In the genomic region with DNA sequence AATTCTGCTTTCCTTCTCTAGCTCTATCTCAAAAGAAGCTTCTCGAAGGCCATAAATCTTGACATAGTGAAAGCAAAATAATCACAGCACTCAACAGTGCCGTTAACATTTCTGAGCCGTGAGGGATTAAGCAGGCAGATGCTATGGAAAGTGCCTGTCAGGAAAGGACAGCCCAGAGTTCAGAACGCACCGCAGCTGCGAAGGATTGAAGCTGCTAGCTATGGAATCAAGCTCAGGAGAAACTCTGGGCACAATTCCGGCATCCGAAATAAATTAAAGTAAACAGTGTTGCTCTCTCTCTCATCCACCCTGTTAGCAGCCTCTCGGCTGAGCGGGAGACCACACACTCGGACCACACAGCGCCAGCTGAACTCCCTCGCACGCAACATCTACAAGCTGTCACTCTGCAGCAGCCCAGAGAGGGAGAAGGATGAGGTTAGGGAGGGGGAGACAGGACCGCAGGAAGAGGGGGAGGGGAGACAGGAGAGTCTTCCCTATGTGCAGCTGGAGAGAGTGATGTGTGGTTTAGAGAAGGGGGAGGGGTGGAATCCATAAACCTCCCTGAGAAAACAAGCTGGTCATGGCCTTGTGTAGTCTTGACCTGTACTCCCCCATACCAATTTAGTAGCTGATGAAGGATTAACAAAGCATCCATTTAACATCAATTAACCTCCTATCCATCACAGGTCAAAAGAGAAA, we compare ENCODE assay signal across 9 cellular contexts. TPM values are rescaled to one million over a fixed set of nuclear protein-coding genes. Genes with fewer than 3 reads are reported as not detected.
A peak's percentile ranks its signal among the peaks of the same experiment; 100 is the strongest.
DNase-seq lines count a peak whose midpoint lies in the region; ATAC-seq and TF ChIP-seq lines count a peak whose summit lies in the region.
"Had no signal": no experiment of that assay in that cellular context is flagged by ENCODE, and none has a peak within 500 bp of the region (broad histone marks: within the 10 kb centered on the region; RNA-seq: fewer than 3 reads in every experiment).

No MANE protein-coding gene starts in this region.

- BruUV-seq in IMR-90 (replicated peaks; lab: Mats Ljungman, UMichigan), result no TSS peak

- H4K5ac ChIP-seq in IMR-90 (ENCODE audit: low read depth, low read length), result no peak overlapping the region

- 0% methylated on average over 2 of the region's 15 CpGs; no CpG with 5 or more reads in 1 of the 2 experiments for WGBS in IMR-90 (ENCODE audit: extremely low coverage in 2 of 2, insufficient read length in 1 of 2), 2 experiments
- WGBS in stomach, 5 donors, result 52 to 69% (median 59%) methylated on average over 15 of the region's 15 CpGs

- H3K56ac ChIP-seq in IMR-90 (ENCODE audit: extremely low read depth, insufficient read depth, low read length), result peak overlapping the region; percentile 2; the same call in 1 of the 2 replicates

- H3K9me3 ChIP-seq in IMR-90 (ENCODE audit: control insufficient read depth, insufficient read depth, low read length) (no peaks in the 10 kb centered on the region), stomach (no peaks in the 10 kb centered on the region)
- H3K9me3 ChIP-seq: neutrophil had no signal

- CTCF ChIA-PET in IMR-90 (lab: Yijun Ruan, JAX), result interaction anchor here (0.6 to 1.6 kb wide), 5 partner anchors 20 to 286 kb away, joined by 3 to 6 read pairs (median 4); no protein-coding TSS in a partner anchor
- CTCF ChIA-PET in activated CD8-positive, alpha-beta T cell treated with anti-CD3 and anti-CD28 coated beads for 36 hours (lab: Charles Lee), result interaction anchor here (0.7 to 2.7 kb wide), 8 partner anchors 9 to 697 kb away, joined by 3 to 11 read pairs (median 4); partner anchors contain the start of gene EXOC2
- CTCF ChIA-PET in T-cell (lab: Charles Lee), result interaction anchor here (0.9 to 1.0 kb wide), 3 partner anchors 8 to 16 kb away, joined by 3 read pairs; no protein-coding TSS in a partner anchor

- peaks cover 41 to 71% of the 10 kb centered on the region in 2 experiments for H3K79me1 ChIP-seq in IMR-90 (ENCODE audit: low read depth in 1 of 2, low read length in 2 of 2)

- H3K27me3 Mint-ChIP-seq in activated CD8-positive, alpha-beta T cell treated with anti-CD3 and anti-CD28 coated beads for 36 hours, result no peaks in the 10 kb centered on the region
- H3K27me3 Mint-ChIP-seq in T-cell, result no peaks in the 10 kb centered on the region

- H3K27me3 ChIP-seq in IMR-90 (ENCODE audit: control insufficient read depth, insufficient read depth, low read length) (no peaks in the 10 kb centered on the region), stomach (no peaks in the 10 kb centered on the region)
- H3K27me3 ChIP-seq: neutrophil had no signal

- TF ChIP-seq POLR2A in IMR-90 (IDR thresholded peaks at IDR 0.05; ENCODE audit: low read depth, low read length) (no peak; the same call in 1 of the 2 replicates), stomach (IDR thresholded peaks at IDR 0.05) (no peak)

- intact Hi-C loops in IMR-90 (cut with micrococcal nuclease), result loop anchor here (5.0 kb wide), 1 partner anchor 57 kb away; no protein-coding TSS in a partner anchor
- intact Hi-C loops in activated CD8-positive, alpha-beta T cell treated with anti-CD3 and anti-CD28 coated beads for 36 hours (cut with micrococcal nuclease), result no loop called here
- intact Hi-C loops in stomach (cut with DNase I; ENCODE audit: low total_unique reads), result no loop called here

- in situ Hi-C loops in IMR-90 (cut with MboI; ENCODE audit: low sequenced_read_pairs), result no loop called here

- no peak overlapping the region for H2AK5ac ChIP-seq in IMR-90 (ENCODE audit: low read depth, low read length)

- H3K36me3 ChIP-seq in IMR-90 (ENCODE audit: control insufficient read depth, insufficient read depth, low read length) (no peaks in the 10 kb centered on the region), stomach (peaks cover 0 to 10% (median 4%) of the 10 kb centered on the region in 4 donors)

- peaks cover 9% of the 10 kb centered on the region for H3K36me3 Mint-ChIP-seq in activated CD8-positive, alpha-beta T cell treated with anti-CD3 and anti-CD28 coated beads for 36 hours (ENCODE audit: low read depth)
- H3K36me3 Mint-ChIP-seq in T-cell, result peaks cover 10% of the 10 kb centered on the region

- no peaks in the 10 kb centered on the region for H3K9me3 Mint-ChIP-seq in activated CD8-positive, alpha-beta T cell treated with anti-CD3 and anti-CD28 coated beads for 36 hours
- no peaks in the 10 kb centered on the region for H3K9me3 Mint-ChIP-seq in T-cell

- peaks cover 15% of the 10 kb centered on the region; the same call in 1 of the 2 replicates for H4K20me1 ChIP-seq in IMR-90 (ENCODE audit: insufficient read depth, low read length)

- H2BK5ac ChIP-seq in IMR-90 (ENCODE audit: low read depth, low read length, poor library complexity, severe bottlenecking), result peak overlapping the region; percentile 30

- dilution Hi-C loops in IMR-90 (cut with HindIII; ENCODE audit: low sequenced_read_pairs, unreplicated experiment), result no loop called here

- H3K14ac ChIP-seq in IMR-90 (replicated peaks; ENCODE audit: low read depth, low read length), result no peak overlapping the region

- TF ChIP-seq RAD21 in IMR-90 (IDR thresholded peaks at IDR 0.05; ENCODE audit: low read length), result no peak

- peak overlapping the region; percentile 2; the same call in 1 of the 2 replicates for H3K23ac ChIP-seq in IMR-90 (ENCODE audit: low read depth, low read length)

- H3K4me3 Mint-ChIP-seq in activated CD8-positive, alpha-beta T cell treated with anti-CD3 and anti-CD28 coated beads for 36 hours, result peak overlapping the region; percentile 36
- H3K4me3 Mint-ChIP-seq in T-cell, result peak overlapping the region in 1 of 3 donors; percentile 55

- peaks cover 51% of the 10 kb centered on the region for H3K4me1 Mint-ChIP-seq in activated CD8-positive, alpha-beta T cell treated with anti-CD3 and anti-CD28 coated beads for 36 hours (ENCODE audit: low read depth)
- peaks cover 33 to 58% (median 54%) of the 10 kb centered on the region in 3 donors for H3K4me1 Mint-ChIP-seq in T-cell

- ATAC-seq in IMR-90 (ENCODE audit: low read depth) (peak; percentile 73), T-cell (replicated peaks in 1 of 4) (no peak)
- ATAC-seq in activated CD8-positive, alpha-beta T cell treated with anti-CD3 and anti-CD28 coated beads for 36 hours, result peak; percentile 37

- H3K27ac Mint-ChIP-seq in activated CD8-positive, alpha-beta T cell treated with anti-CD3 and anti-CD28 coated beads for 36 hours, result peak overlapping the region; percentile 36
- peak overlapping the region in 1 of 2 donors; percentile 9 for H3K27ac Mint-ChIP-seq in T-cell

- no peak overlapping the region for H3K18ac ChIP-seq in IMR-90 (ENCODE audit: low read depth, low read length)

- H2AK9ac ChIP-seq in IMR-90 (replicated peaks; ENCODE audit: low read depth, low read length, poor library complexity), result peak overlapping the region; percentile 29

- peak overlapping the region; percentile 32; the same call in 1 of the 2 replicates for H2BK20ac ChIP-seq in IMR-90 (ENCODE audit: low read depth, low read length)

- peak overlapping the region; percentile 5; the same call in 1 of the 2 replicates for H4K91ac ChIP-seq in IMR-90 (ENCODE audit: insufficient read depth, low read depth, low read length)

- DNase-seq in DMS 273 treated with DMSO at 0.1 percent for 48 hours (lab: John Stamatoyannopoulos, UW), result peak; percentile 69
- DNase-seq in IMR-90, result peak; percentile 88
- DNase-seq in activated CD8-positive, alpha-beta T cell treated with anti-CD3 and anti-CD28 coated beads for 36 hours, result peak; percentile 55
- DNase-seq in iPS DF 19.7 (ENCODE audit: low read depth, low spot score), result peak; percentile 94
- DNase-seq in stomach, result no peak
- no peak for DNase-seq in NCI-H446 (lab: John Stamatoyannopoulos, UW)
- no peak for DNase-seq in T-cell
- no peak for DNase-seq in HK-2 (ENCODE audit: unreplicated experiment)

- peak overlapping the region; percentile 51 for H3K4me2 ChIP-seq in IMR-90 (ENCODE audit: low read depth, low read length)

- H2BK120ac ChIP-seq in IMR-90 (ENCODE audit: low read depth, low read length), result peak overlapping the region; percentile 2

- H3K4me1 ChIP-seq in IMR-90 (ENCODE audit: control insufficient read depth, insufficient read depth, low read length) (peaks cover 17% of the 10 kb centered on the region), stomach (peaks cover 0 to 47% (median 23%) of the 10 kb centered on the region in 4 donors)

- POLR2A ChIA-PET in IMR-90 (lab: Charles Lee; ENCODE audit: unreplicated experiment), result interaction anchor here (0.5 to 1.1 kb wide), 2 partner anchors 9 to 707 kb away, joined by 4 to 5 read pairs; no protein-coding TSS in a partner anchor
- POLR2A ChIA-PET in activated CD8-positive, alpha-beta T cell treated with anti-CD3 and anti-CD28 coated beads for 36 hours (lab: Charles Lee), result interaction anchor here (0.6 to 1.2 kb wide), 7 partner anchors 9 to 1681 kb away, joined by 3 to 5 read pairs (median 3); partner anchors contain the start of gene EXOC2
- POLR2A ChIA-PET in T-cell (lab: Charles Lee), result no interaction called here

- H3K27ac ChIP-seq in IMR-90 (ENCODE audit: insufficient read depth, low read length) (peak overlapping the region; percentile 3; the same call in 1 of the 2 replicates), stomach (peak overlapping the region; percentile 16 to 78 (median 57))
- H3K27ac ChIP-seq: neutrophil had no signal

- H3K9ac ChIP-seq in IMR-90 (ENCODE audit: low read depth, low read length), result no peak overlapping the region; the same call in 1 of the 2 replicates

- peak overlapping the region in 1 of 2 experiments; percentile 43; a peak in 2 of 4 replicates for H4K8ac ChIP-seq in IMR-90 (ENCODE audit: low read depth in 2 of 2, low read length in 2 of 2)

- H2AFZ ChIP-seq in IMR-90 (replicated peaks; ENCODE audit: low read length, poor library complexity), result peak overlapping the region; percentile 38

- H3K4me3 ChIP-seq in IMR-90 (ENCODE audit: insufficient read depth, low read depth, low read length) (peak overlapping the region; percentile 7), stomach (peak overlapping the region; percentile 14 to 28 (median 17))

- TF ChIP-seq EP300 in stomach (IDR thresholded peaks at IDR 0.05), result no peak

- H3K4ac ChIP-seq in IMR-90 (ENCODE audit: low read depth, low read length), result peak overlapping the region; percentile 2; the same call in 1 of the 2 replicates

- TF ChIP-seq CTCF in IMR-90 (conservative IDR thresholded peaks at IDR 0.05; ENCODE audit: low read depth, low read length), result no peak
- TF ChIP-seq CTCF in activated CD8-positive, alpha-beta T cell treated with anti-CD3 and anti-CD28 coated beads for 36 hours (IDR thresholded peaks at IDR 0.05), result no peak
- TF ChIP-seq CTCF in stomach (IDR thresholded peaks at IDR 0.05), result no peak

- H3K9me1 ChIP-seq in IMR-90 (ENCODE audit: insufficient read depth, low read length), result peaks cover 13% of the 10 kb centered on the region

- H2BK15ac ChIP-seq in IMR-90 (ENCODE audit: low read depth, low read length), result no peak overlapping the region

RNA-seq across cellular contexts. Expression of gene EXOC2, which starts 9.0 kb away (rescaled TPM):
- 37.3 and 39.4 TPM in 2 replicates for total RNA-seq in IMR-90 (2012; rRNA removed)
- polyA plus RNA-seq in IMR-90 (2012; rRNA removed), result 12.8 and 13.1 TPM in 2 replicates
- polyA plus RNA-seq in IMR-90 (2012; cell fraction: cytosol; rRNA removed), result 5.9 and 6.1 TPM in 2 replicates
- polyA plus RNA-seq in IMR-90 (2012; cell fraction: nucleus; rRNA removed; ENCODE audit: low replicate concordance), result 6.9 and 14.1 TPM in 2 replicates
- total RNA-seq in activated CD8-positive, alpha-beta T cell treated with anti-CD3 and anti-CD28 coated beads for 36 hours, result 10 to 100 TPM; 29.9 to 30.2 TPM
- total RNA-seq in stomach, result 10 to 100 TPM in 4 of 5 donors, 1 to 10 TPM in 1; 6.7 to 39.7 (median 20.3) TPM
- 1 to 10 TPM; 5.3 to 8.9 (median 8.5) TPM for polyA plus RNA-seq in stomach
- 10 to 100 TPM; 30.7 to 40.6 (median 39.3) TPM for total RNA-seq in T-cell

RNA-seq across cellular contexts. Expression of gene HUS1B, which starts 27.0 kb away (rescaled TPM):
- total RNA-seq in IMR-90 (2012; rRNA removed), result 0.36 and 0.56 TPM in 2 replicates
- 0.39 and 0.59 TPM in 2 replicates for polyA plus RNA-seq in IMR-90 (2012; rRNA removed)
- polyA plus RNA-seq in IMR-90 (2012; cell fraction: cytosol; rRNA removed), result 0.29 and 0.60 TPM in 2 replicates
- 0.79 and 1.5 TPM in 2 replicates for polyA plus RNA-seq in IMR-90 (2012; cell fraction: nucleus; rRNA removed; ENCODE audit: low replicate concordance)
- 1 to 10 TPM in 1 of 2 experiments, under 1 TPM in 1; 0.40 to 1.0 TPM for total RNA-seq in activated CD8-positive, alpha-beta T cell treated with anti-CD3 and anti-CD28 coated beads for 36 hours
- 10 to 100 TPM in 1 of 5 donors, 1 to 10 TPM in 2, not detected in 2; 2.9 to 46.1 (median 4.8) TPM for total RNA-seq in stomach
- under 1 TPM in 1 of 3 donors, not detected in 2; 0.31 TPM for polyA plus RNA-seq in stomach
- total RNA-seq in T-cell, result 1 to 10 TPM; 1.7 to 3.8 (median 2.5) TPM

Comparison
In these comparisons a context has a peak if more than half of its experiments do, and no peak if none do; other contexts are left out.
1. DNase-seq: peak in DMS 273 treated with DMSO at 0.1 percent for 48 hours (single experiment), IMR-90 (single experiment), activated CD8-positive, alpha-beta T cell treated with anti-CD3 and anti-CD28 coated beads for 36 hours (single experiment) and iPS DF 19.7 (single experiment); none in stomach (single experiment), NCI-H446 (0 of 2), T-cell (0 of 34) and HK-2 (single experiment).
2. ATAC-seq: peak in IMR-90 (single experiment) and activated CD8-positive, alpha-beta T cell treated with anti-CD3 and anti-CD28 coated beads for 36 hours (single experiment); none in T-cell (0 of 4).
3. POLR2A ChIA-PET loops: an anchor here in IMR-90 (0.5 to 1.1 kb wide) and activated CD8-positive, alpha-beta T cell treated with anti-CD3 and anti-CD28 coated beads for 36 hours (0.6 to 1.2 kb wide); none called in T-cell.